ENCODE assay signal across 19 cellular contexts in genomic region chr6:12545141-12545540, GRCh38.
DNase-seq lines count a peak whose midpoint lies in the region; FAIRE-seq and TF ChIP-seq lines count a peak whose summit lies in the region.
"Had no signal": no experiment of that assay in that cellular context is flagged by ENCODE, and none has a peak within 500 bp of the region (broad histone marks: within the 10 kb centered on the region; RNA-seq: fewer than 3 reads in every experiment).

No MANE protein-coding gene starts in this region.

- H3K79me1 ChIP-seq in mesenchymal stem cell (replicated peaks; ENCODE audit: low read length, poor library complexity, severe bottlenecking) (no peaks in the 10 kb centered on the region), H9 (ENCODE audit: insufficient read depth, low read depth, low read length, poor library complexity, severe bottlenecking) (no peaks in the 10 kb centered on the region)

- no peak overlapping the region for H4K91ac ChIP-seq in mesenchymal stem cell (ENCODE audit: low read length)
- H4K91ac ChIP-seq in H9 (ENCODE audit: insufficient read length, low read depth, low read length): no peak overlapping the region

- H3K36me3 ChIP-seq in HEK293 (ENCODE audit: control insufficient read depth in 2 of 2, insufficient read depth in 1 of 2, low read length in 2 of 2) (no peaks in the 10 kb centered on the region), astrocyte (ENCODE audit: insufficient read depth, low read length) (no peaks in the 10 kb centered on the region), mesenchymal stem cell (ENCODE audit: control insufficient read depth in 1 of 2, insufficient read depth in 2 of 2, low read depth in 1 of 2, low read length in 2 of 2) (no peaks in the 10 kb centered on the region), tibial nerve (no peaks in the 10 kb centered on the region)
- H3K36me3 ChIP-seq: BE2C, Peyer's patch had no signal

- H3K23me2 ChIP-seq in H9 (ENCODE audit: insufficient read length, low read depth, low read length, poor library complexity, severe bottlenecking): no peaks in the 10 kb centered on the region

- H2BK20ac ChIP-seq in H9 (ENCODE audit: low read depth, low read length, poor library complexity, severe bottlenecking): no peak overlapping the region

- H3K9ac ChIP-seq in astrocyte (ENCODE audit: low read length): no peak overlapping the region
- H3K9ac ChIP-seq in mesenchymal stem cell (ENCODE audit: low read length): no peak overlapping the region
- H3K9ac ChIP-seq in H9 (ENCODE audit: extremely low read depth, insufficient read length, low read length): no peak overlapping the region
- H3K9ac ChIP-seq: KMS-11 had no signal

- H3K27ac Mint-ChIP-seq in astrocyte (ENCODE audit: unreplicated experiment) (no peak overlapping the region), H9 (no peak overlapping the region)

- H4K5ac ChIP-seq in H9 (ENCODE audit: insufficient read length, low read depth, low read length): no peak overlapping the region

- H4K8ac ChIP-seq in mesenchymal stem cell (ENCODE audit: low read length) (no peak overlapping the region), H9 (replicated peaks; ENCODE audit: insufficient read length, low read depth, low read length) (no peak overlapping the region)

- H3K9me3 ChIP-seq in HEK293 (ENCODE audit: control insufficient read depth, insufficient read depth, low read depth, low read length) (no peaks in the 10 kb centered on the region), astrocyte (ENCODE audit: insufficient read depth, low read depth, low read length) (no peaks in the 10 kb centered on the region), mesenchymal stem cell (ENCODE audit: control insufficient read depth, low read length) (no peaks in the 10 kb centered on the region), tibial nerve (no peaks in the 10 kb centered on the region), H9 (ENCODE audit: control insufficient read depth, low read depth, low read length) (no peaks in the 10 kb centered on the region)
- H3K9me3 ChIP-seq: BE2C, Peyer's patch had no signal

- H3K79me2 ChIP-seq in astrocyte (ENCODE audit: insufficient read depth, low read length) (no peaks in the 10 kb centered on the region), H9 (ENCODE audit: insufficient read depth, low read length) (no peaks in the 10 kb centered on the region; the same call in 1 of the 2 replicates)

- H3K9me3 Mint-ChIP-seq in astrocyte (ENCODE audit: unreplicated experiment) (peaks cover 2% of the 10 kb centered on the region), H9 (peaks cover 19 to 25% of the 10 kb centered on the region in 2 experiments)

- H3K27ac ChIP-seq in HEK293 (ENCODE audit: extremely low read depth, low read depth, low read length) (no peak overlapping the region), astrocyte (ENCODE audit: low read depth, low read length) (peak overlapping the region; percentile 24), mesenchymal stem cell (ENCODE audit: low read length, poor library complexity, severe bottlenecking) (peak overlapping the region; percentile 68), tibial nerve (peak overlapping the region in 3 of 4 donors; percentile 17 to 74 (median 26)), H9 (ENCODE audit: insufficient read length, low read depth, low read length) (no peak overlapping the region)
- H3K27ac ChIP-seq: KMS-11 had no signal

- H3T11ph ChIP-seq in H9 (ENCODE audit: low read length): no peak overlapping the region

- H2AFZ ChIP-seq in astrocyte (ENCODE audit: low read depth, low read length): no peak overlapping the region
- H2AFZ ChIP-seq in mesenchymal stem cell (ENCODE audit: low read depth, low read length): no peak overlapping the region
- no peak overlapping the region for H2AFZ ChIP-seq in H9 (ENCODE audit: low read length)

- FAIRE-seq in astrocyte (lab: Jason Lieb, UNC): no peak

- H3K4me1 Mint-ChIP-seq in astrocyte (ENCODE audit: low read depth, unreplicated experiment) (peaks cover 24% of the 10 kb centered on the region), H9 (no peaks in the 10 kb centered on the region)

- POLR2A ChIA-PET in HEK293 (lab: Yijun Ruan, JAX): no interaction called here

- TF ChIP-seq EP300 in tibial nerve (IDR thresholded peaks at IDR 0.05): no peak

- H3K4me2 ChIP-seq in astrocyte (ENCODE audit: low read length): peak overlapping the region; percentile 57
- no peak overlapping the region for H3K4me2 ChIP-seq in mesenchymal stem cell (ENCODE audit: low read length, poor library complexity, severe bottlenecking)
- no peak overlapping the region for H3K4me2 ChIP-seq in H9 (ENCODE audit: insufficient read depth, insufficient read length, low read length)
- H3K4me2 ChIP-seq: KMS-11 had no signal

- H3K27me3 Mint-ChIP-seq in astrocyte (ENCODE audit: low read depth, unreplicated experiment): no peaks in the 10 kb centered on the region
- no peaks in the 10 kb centered on the region; the same call in 1 of the 2 replicates for H3K27me3 Mint-ChIP-seq in H9 (ENCODE audit: low read depth)

- no peak for TF ChIP-seq POLR2A in tibial nerve (IDR thresholded peaks at IDR 0.05)

- DNase-seq in astrocyte (ENCODE audit: low read depth) (no peak), mesenchymal stem cell (no peak), tibial nerve (ENCODE audit: low spot score in 2 of 2) (no peak), mucosa of gallbladder (ENCODE audit: low spot score) (no peak), H9 (no peak), SIG-M5 (lab: John Stamatoyannopoulos, UW) (no peak)
- DNase-seq: BE2C, DMS79, H7, MV-4-11, NCI-H1694, NCI-H2081, NCI-H2171, NCI-H345, NCI-H524, NCI-H82 had no signal

- H3K14ac ChIP-seq in mesenchymal stem cell (ENCODE audit: low read length in 2 of 2) (peak overlapping the region in 1 of 2 experiments; percentile 20), H9 (ENCODE audit: insufficient read depth, low read length) (no peak overlapping the region)

- H3K4me3 Mint-ChIP-seq in astrocyte (ENCODE audit: unreplicated experiment) (no peak overlapping the region), H9 (no peak overlapping the region)

- no peak overlapping the region for H2BK5ac ChIP-seq in mesenchymal stem cell (ENCODE audit: low read depth, low read length, poor library complexity, severe bottlenecking)
- H2BK5ac ChIP-seq in H9 (ENCODE audit: insufficient read length, low read length): no peak overlapping the region

- H3K56ac ChIP-seq in H9 (ENCODE audit: insufficient read length, low read depth, low read length): no peak overlapping the region

- no peaks in the 10 kb centered on the region for H4K20me1 ChIP-seq in astrocyte (ENCODE audit: insufficient read depth, low read length)
- H4K20me1 ChIP-seq in H9 (ENCODE audit: control insufficient read depth, insufficient read depth, insufficient read length): no peaks in the 10 kb centered on the region

- peak overlapping the region; percentile 69 for H2AK5ac ChIP-seq in mesenchymal stem cell (ENCODE audit: low read length, severe bottlenecking)
- no peak overlapping the region for H2AK5ac ChIP-seq in H9 (ENCODE audit: insufficient read length, low read length)

- no peaks in the 10 kb centered on the region for H3K27me3 ChIP-seq in astrocyte (ENCODE audit: insufficient read depth, low read length)
- no peaks in the 10 kb centered on the region for H3K27me3 ChIP-seq in mesenchymal stem cell (ENCODE audit: control insufficient read depth in 1 of 2, insufficient read depth in 1 of 2, low read length in 2 of 2)
- no peaks in the 10 kb centered on the region for H3K27me3 ChIP-seq in tibial nerve
- no peaks in the 10 kb centered on the region for H3K27me3 ChIP-seq in H9 (ENCODE audit: insufficient read depth, low read length)
- H3K27me3 ChIP-seq: BE2C, Peyer's patch had no signal

- H3K36me3 Mint-ChIP-seq in astrocyte (ENCODE audit: low read depth, unreplicated experiment) (no peaks in the 10 kb centered on the region), H9 (ENCODE audit: insufficient read depth in 1 of 3, low read depth in 3 of 3) (peaks cover 0 to 11% (median 0%) of the 10 kb centered on the region in 3 experiments; a peak in 4 of 7 replicates)

- H3K4ac ChIP-seq in mesenchymal stem cell (ENCODE audit: low read depth in 1 of 2, low read length in 2 of 2) (no peak overlapping the region), H9 (ENCODE audit: low read depth, low read length) (no peak overlapping the region)

- H3K4me1 ChIP-seq in HEK293 (ENCODE audit: control insufficient read depth, insufficient read depth, low read length) (peaks cover 5% of the 10 kb centered on the region; the same call in 1 of the 2 replicates), astrocyte (ENCODE audit: insufficient read depth, low read length) (peaks cover 22% of the 10 kb centered on the region), mesenchymal stem cell (ENCODE audit: control insufficient read depth, insufficient read depth, low read depth, low read length) (peaks cover 3% of the 10 kb centered on the region), tibial nerve (peaks cover 0 to 8% (median 0%) of the 10 kb centered on the region in 4 donors), H9 (ENCODE audit: insufficient read depth, low read length) (no peaks in the 10 kb centered on the region)
- H3K4me1 ChIP-seq: BE2C had no signal

- TF ChIP-seq CTCF in HEK293 (tag by site-specific recombination; IDR thresholded peaks at IDR 0.05) (no peak), astrocyte (IDR thresholded peaks at IDR 0.05; ENCODE audit: insufficient read depth, low read depth, low read length) (no peak), tibial nerve (IDR thresholded peaks at IDR 0.05) (no peak), H9 (conservative IDR thresholded peaks at IDR 0.05) (no peak)

- no peak overlapping the region for H3K18ac ChIP-seq in mesenchymal stem cell (ENCODE audit: low read depth in 1 of 2, low read length in 2 of 2)
- H3K18ac ChIP-seq in H9 (ENCODE audit: insufficient read length, low read depth, low read length): no peak overlapping the region

- H2BK120ac ChIP-seq in mesenchymal stem cell (ENCODE audit: low read depth, low read length) (no peak overlapping the region), H9 (ENCODE audit: low read depth, low read length, poor library complexity, severe bottlenecking) (no peak overlapping the region)

- whole genome bisulfite sequencing in mesenchymal stem cell: 88% methylated on average over 2 of the region's 3 CpGs
- WGBS in tibial nerve, 2 donors: 85% methylated on average over 3 of the region's 3 CpGs
- WGBS in H9 (ENCODE audit: extremely low coverage, insufficient read length, low lambda C conversion rate): no CpG with 5 or more reads among the region's 3 CpGs

- no peak overlapping the region for H2BK12ac ChIP-seq in mesenchymal stem cell (ENCODE audit: low read length in 2 of 2)
- H2BK12ac ChIP-seq in H9 (ENCODE audit: insufficient read length, low read depth, low read length): no peak overlapping the region

- H3K23ac ChIP-seq in mesenchymal stem cell (ENCODE audit: low read length in 2 of 2): no peak overlapping the region
- H3K23ac ChIP-seq in H9 (ENCODE audit: insufficient read length, low read depth, low read length): no peak overlapping the region

- H2BK15ac ChIP-seq in mesenchymal stem cell (ENCODE audit: low read depth, poor library complexity, severe bottlenecking) (no peak overlapping the region), H9 (ENCODE audit: low read depth, low read length) (no peak overlapping the region)

- H3K4me3 ChIP-seq in HEK293 (ENCODE audit: low read depth, low read length): no peak overlapping the region
- no peak overlapping the region for H3K4me3 ChIP-seq in astrocyte (ENCODE audit: insufficient read depth, low read depth, low read length)
- no peak overlapping the region for H3K4me3 ChIP-seq in mesenchymal stem cell (ENCODE audit: insufficient read depth in 1 of 2, low read depth in 1 of 2, low read length in 2 of 2)
- H3K4me3 ChIP-seq in tibial nerve: no peak overlapping the region
- H3K4me3 ChIP-seq: Peyer's patch had no signal

- CTCF ChIA-PET in HEK293 (lab: Yijun Ruan, JAX): interaction anchor here (0.8 to 1.3 kb wide), 2 partner anchors 10 to 41 kb away, joined by 3 to 5 read pairs; no protein-coding TSS in a partner anchor

Comparison
In these comparisons a context has a peak if more than half of its experiments do, and no peak if none do; other contexts are left out.
1. H3K27ac ChIP-seq: peak in astrocyte (single experiment), mesenchymal stem cell (single experiment) and tibial nerve (3 of 4); none in HEK293 (single experiment) and H9 (single experiment).